ENCODE assay signal across 39 cellular contexts in genomic region chr12:52312086-52312485, GRCh38. TPM values are rescaled to one million over a fixed set of nuclear protein-coding genes. Genes with fewer than 3 reads are reported as not detected.
"Had no signal": no experiment of that assay in that cellular context is flagged by ENCODE, and none has a peak within 500 bp of the region (broad histone marks: within the 10 kb centered on the region; RNA-seq: fewer than 3 reads in every experiment).

No MANE protein-coding gene starts in this region.

- H3K27ac ChIP-seq: adrenal gland, brain microvascular endothelial cell, RWPE1, VCaP had no signal

- H3K27me3 ChIP-seq: MG63 had no signal

- H3K9me3 ChIP-seq: adrenal gland, MG63 had no signal

- H3K4me1 ChIP-seq: adrenal gland had no signal

- H3K4me3 Mint-ChIP-seq: activated B cell treated with CpG ODN at 0.5 μM for 24 hours; activated CD8-positive, alpha-beta T cell treated with anti-CD3 and anti-CD28 coated beads for 36 hours; activated T-cell treated with anti-CD3 and anti-CD28 coated beads, Interleukin-2, amount 50 U/mL, for 72 hours; activated T-helper 17 cell treated with anti-CD3 and anti-CD28 coated beads, Interleukin-2, amount 50 U/mL, for 72 hours; T-cell; T-helper 17 cell had no signal

- DNase-seq: activated B cell treated with CpG ODN at 0.5 μM for 24 hours; activated CD4-positive, alpha-beta T cell treated with anti-CD3 and anti-CD28 coated beads for 48 hours; activated CD4-positive, alpha-beta T cell treated with anti-CD3 and anti-CD28 coated beads, Interleukin-2, amount 50 U/mL, for 4 hours; activated CD4-positive, CD25-positive, alpha-beta regulatory T cell treated with anti-CD3 and anti-CD28 coated beads, Interleukin-2, amount 50 U/mL, for 72 hours; activated CD8-positive, alpha-beta T cell treated with anti-CD3 and anti-CD28 coated beads for 36 hours; activated effector memory CD4-positive, alpha-beta T cell treated with anti-CD3 and anti-CD28 coated beads, Interleukin-2, amount 50 U/mL, for 16 hours; activated naive CD4-positive, alpha-beta T cell; activated T-cell treated with anti-CD3 and anti-CD28 coated beads, Interleukin-2, amount 50 U/mL, for 1 hour; activated T-cell treated with anti-CD3 and anti-CD28 coated beads, Interleukin-2, amount 50 U/mL, for 72 hours; adrenal gland; brain microvascular endothelial cell; central memory CD4-positive, alpha-beta T cell; Kasumi-1; KG1; MG63; NCI-H1048; NCI-H1105 treated with DMSO at 0.1 percent for 48 hours; NCI-H1436; NCI-H1694; NCI-H1930; NCI-H2081 treated with DMSO at 0.1 percent for 48 hours; NCI-H226; NCI-H446 treated with DMSO at 0.1 percent for 48 hours; NCI-H524 treated with DMSO at 0.1 percent for 48 hours; NCI-H748 treated with DMSO at 0.1 percent for 48 hours; NK-92 treated with Interleukin-12 subunit alpha and Interleukin-12 subunit beta, amount 100 ng/mL, for 24 hours; PC-3; SIG-M5; T-cell; T-helper 17 cell had no signal

- ATAC-seq: activated CD8-positive, alpha-beta T cell treated with anti-CD3 and anti-CD28 coated beads for 36 hours; activated naive CD4-positive, alpha-beta T cell treated with anti-CD3 and anti-CD28 coated beads, Interleukin-2, amount 50 U/mL, for 72 hours; activated T-cell treated with anti-CD3 and anti-CD28 coated beads, Interleukin-2, amount 50 U/mL, for 72 hours; activated T-helper 17 cell treated with anti-CD3 and anti-CD28 coated beads, Interleukin-2, amount 50 U/mL, for 72 hours; PC-3; Right ventricle myocardium inferior; SK-N-SH treated with all-trans-retinoic acid at 6 μM for 48 hours; T-cell; T-helper 17 cell had no signal

- H3K4me3 ChIP-seq: adrenal gland, MG63 had no signal

- H3K27ac Mint-ChIP-seq: activated B cell treated with CpG ODN at 0.5 μM for 24 hours; activated CD8-positive, alpha-beta T cell treated with anti-CD3 and anti-CD28 coated beads for 36 hours; activated naive CD4-positive, alpha-beta T cell treated with anti-CD3 and anti-CD28 coated beads, Interleukin-2, amount 50 U/mL, for 72 hours; activated T-cell treated with anti-CD3 and anti-CD28 coated beads, Interleukin-2, amount 50 U/mL, for 72 hours; activated T-helper 17 cell treated with anti-CD3 and anti-CD28 coated beads, Interleukin-2, amount 50 U/mL, for 72 hours; T-cell had no signal

- FAIRE-seq: RCC 7860 had no signal

- H3K36me3 Mint-ChIP-seq: T-cell had no signal

- H3K36me3 ChIP-seq: adrenal gland, brain microvascular endothelial cell, MG63 had no signal

- H3K9me3 Mint-ChIP-seq: activated B cell treated with CpG ODN at 0.5 μM for 24 hours; activated CD8-positive, alpha-beta T cell treated with anti-CD3 and anti-CD28 coated beads for 36 hours; activated naive CD4-positive, alpha-beta T cell treated with anti-CD3 and anti-CD28 coated beads, Interleukin-2, amount 50 U/mL, for 72 hours; activated T-cell treated with anti-CD3 and anti-CD28 coated beads, Interleukin-2, amount 50 U/mL, for 72 hours; activated T-helper 17 cell treated with anti-CD3 and anti-CD28 coated beads, Interleukin-2, amount 50 U/mL, for 72 hours; T-cell had no signal

RNA-seq across cellular contexts. Expression of gene KRT83, which starts 9.1 kb away (rescaled TPM):
- total RNA-seq: activated B cell treated with CpG ODN at 0.5 μM for 24 hours; activated CD8-positive, alpha-beta memory T cell treated with anti-CD3 and anti-CD28 coated beads for 36 hours; activated CD8-positive, alpha-beta T cell treated with anti-CD3 and anti-CD28 coated beads for 36 hours; activated naive CD4-positive, alpha-beta T cell treated with anti-CD3 and anti-CD28 coated beads, Interleukin-2, amount 50 U/mL, for 72 hours; activated T-cell treated with anti-CD3 and anti-CD28 coated beads, Interleukin-2, amount 50 U/mL, for 72 hours; activated T-helper 17 cell treated with anti-CD3 and anti-CD28 coated beads, Interleukin-2, amount 50 U/mL, for 72 hours; adrenal gland; Right ventricle myocardium inferior; SK-MEL-5; T-cell; T-helper 17 cell had no signal

RNA-seq across cellular contexts. Expression of gene KRT81, which starts 20.8 kb away (rescaled TPM):
- total RNA-seq: activated B cell treated with CpG ODN at 0.5 μM for 24 hours; activated CD8-positive, alpha-beta memory T cell treated with anti-CD3 and anti-CD28 coated beads for 36 hours; activated CD8-positive, alpha-beta T cell treated with anti-CD3 and anti-CD28 coated beads for 36 hours; activated naive CD4-positive, alpha-beta T cell treated with anti-CD3 and anti-CD28 coated beads, Interleukin-2, amount 50 U/mL, for 72 hours; activated T-cell treated with anti-CD3 and anti-CD28 coated beads, Interleukin-2, amount 50 U/mL, for 72 hours; activated T-helper 17 cell treated with anti-CD3 and anti-CD28 coated beads, Interleukin-2, amount 50 U/mL, for 72 hours; Right ventricle myocardium inferior; T-helper 17 cell had no signal

RNA-seq across cellular contexts. Expression of gene KRT86, which starts 37.6 kb away (rescaled TPM):
- total RNA-seq: activated B cell treated with CpG ODN at 0.5 μM for 24 hours; activated CD8-positive, alpha-beta memory T cell treated with anti-CD3 and anti-CD28 coated beads for 36 hours; activated CD8-positive, alpha-beta T cell treated with anti-CD3 and anti-CD28 coated beads for 36 hours; Right ventricle myocardium inferior; SK-MEL-5 had no signal

RNA-seq across cellular contexts. Expression of gene KRT85, which starts 55.2 kb away (rescaled TPM):
- total RNA-seq: activated B cell treated with CpG ODN at 0.5 μM for 24 hours; activated CD8-positive, alpha-beta memory T cell treated with anti-CD3 and anti-CD28 coated beads for 36 hours; activated CD8-positive, alpha-beta T cell treated with anti-CD3 and anti-CD28 coated beads for 36 hours; activated naive CD4-positive, alpha-beta T cell treated with anti-CD3 and anti-CD28 coated beads, Interleukin-2, amount 50 U/mL, for 72 hours; activated T-cell treated with anti-CD3 and anti-CD28 coated beads, Interleukin-2, amount 50 U/mL, for 72 hours; activated T-helper 17 cell treated with anti-CD3 and anti-CD28 coated beads, Interleukin-2, amount 50 U/mL, for 72 hours; adrenal gland; PC-3; Right ventricle myocardium inferior; SK-MEL-5; T-cell; T-helper 17 cell had no signal
